1 cellular context compared by ENCODE assay signal in the genomic region with DNA sequence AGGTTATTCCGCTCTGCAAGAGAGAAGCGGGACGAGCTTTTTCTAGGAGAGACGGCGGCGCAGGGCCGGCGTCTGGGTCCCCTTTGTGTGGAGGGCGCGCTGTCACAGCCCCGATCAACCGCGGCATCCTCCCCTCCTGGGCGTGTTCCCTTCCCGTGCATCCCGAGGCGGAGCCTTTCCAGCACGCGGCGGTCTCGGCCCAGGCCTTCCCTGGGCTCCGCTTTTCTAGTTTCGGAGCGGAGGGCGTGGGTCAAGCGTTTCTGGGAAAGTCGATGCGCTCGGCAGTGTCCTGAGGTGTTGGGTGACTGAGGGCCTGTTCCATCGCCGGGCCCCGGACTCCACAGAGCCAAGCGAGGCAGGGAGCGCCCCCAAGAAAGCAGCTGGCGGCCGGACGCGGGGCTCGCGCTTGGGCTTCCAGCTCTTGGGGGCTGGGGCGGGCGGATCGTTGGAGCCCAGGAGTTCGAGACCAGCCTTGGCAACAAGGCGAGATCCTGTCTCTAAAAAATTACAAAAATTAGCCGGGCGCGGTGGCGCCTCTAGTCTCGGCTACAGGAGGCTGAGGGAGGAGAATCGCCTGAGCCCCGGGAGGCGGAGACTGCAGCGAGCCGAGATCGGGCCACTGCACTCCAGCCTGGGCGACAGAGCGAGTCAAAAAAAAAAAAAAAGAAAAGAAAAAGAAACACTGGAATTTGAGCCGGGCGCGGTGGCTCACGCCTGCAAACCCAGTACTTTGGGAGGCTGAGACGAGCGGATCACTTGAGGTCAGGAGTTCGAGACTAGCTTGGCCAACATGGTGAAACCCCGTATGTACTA.
TF ChIP-seq lines count a peak whose summit lies in the region.

No MANE protein-coding gene starts in this region.

TF ChIP-seq in HepG2, 621 proteins besides CTCF, POLR2A, EP300 and RAD21 (continued from another document and continues in another):
- no peak; the same call in 1 of the 2 replicates for TF ChIP-seq ARID4A (CRISPR knock-in tag; IDR thresholded peaks at IDR 0.05; ENCODE audit: borderline replicate concordance)
- TF ChIP-seq NR2F1 (CRISPR knock-in tag; IDR thresholded peaks at IDR 0.05), result no peak
- TF ChIP-seq, protein P1, sequence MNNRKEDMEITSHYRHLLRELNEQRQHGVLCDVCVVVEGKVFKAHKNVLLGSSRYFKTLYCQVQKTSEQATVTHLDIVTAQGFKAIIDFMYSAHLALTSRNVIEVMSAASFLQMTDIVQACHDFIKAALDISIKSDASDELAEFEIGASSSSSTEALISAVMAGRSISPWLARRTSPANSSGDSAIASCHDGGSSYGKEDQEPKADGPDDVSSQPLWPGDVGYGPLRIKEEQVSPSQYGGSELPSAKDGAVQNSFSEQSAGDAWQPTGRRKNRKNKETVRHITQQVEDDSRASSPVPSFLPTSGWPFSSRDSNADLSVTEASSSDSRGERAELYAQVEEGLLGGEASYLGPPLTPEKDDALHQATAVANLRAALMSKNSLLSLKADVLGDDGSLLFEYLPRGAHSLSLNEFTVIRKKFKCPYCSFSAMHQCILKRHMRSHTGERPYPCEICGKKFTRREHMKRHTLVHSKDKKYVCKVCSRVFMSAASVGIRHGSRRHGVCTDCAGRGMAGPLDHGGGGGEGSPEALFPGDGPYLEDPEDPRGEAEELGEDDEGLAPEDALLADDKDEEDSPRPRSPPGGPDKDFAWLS (CRISPR knock-in tag; IDR thresholded peaks at IDR 0.05; ENCODE audit: borderline replicate concordance), result no peak
- 0 out of 2 replicates have a peak, but pooled peaks have one; percentile 8 for TF ChIP-seq ZNF160 (CRISPR knock-in tag; IDR thresholded peaks at IDR 0.05)
- TF ChIP-seq SYNCRIP (IDR thresholded peaks at IDR 0.05; ENCODE audit: insufficient read depth, low read depth, low read length), result no peak
- TF ChIP-seq ZGPAT (CRISPR knock-in tag; IDR thresholded peaks at IDR 0.05), result no peak
- no peak for TF ChIP-seq IKZF5 (CRISPR knock-in tag; IDR thresholded peaks at IDR 0.05)
- no peak for TF ChIP-seq CENPT (CRISPR knock-in tag; IDR thresholded peaks at IDR 0.05; ENCODE audit: low read depth)
- 0 out of 2 replicates have a peak, but pooled peaks have one; percentile 51 for TF ChIP-seq ZNF234 (CRISPR knock-in tag; conservative IDR thresholded peaks at IDR 0.05)
- no peak; the same call in 1 of the 2 replicates for TF ChIP-seq ZNF572 (CRISPR knock-in tag; IDR thresholded peaks at IDR 0.05)
- no peak for TF ChIP-seq NR1H2 (CRISPR knock-in tag; IDR thresholded peaks at IDR 0.05; ENCODE audit: borderline replicate concordance, low read depth)
- TF ChIP-seq HMGA1 (CRISPR knock-in tag; conservative IDR thresholded peaks at IDR 0.05), result no peak
- no peak for TF ChIP-seq SOX5 (CRISPR knock-in tag; IDR thresholded peaks at IDR 0.05; ENCODE audit: borderline replicate concordance)
- no peak for TF ChIP-seq BRD4 (CRISPR knock-in tag; IDR thresholded peaks at IDR 0.05)
- TF ChIP-seq PHB2 (IDR thresholded peaks at IDR 0.05; ENCODE audit: partially characterized antibody), result no peak
- TF ChIP-seq NFE2 (CRISPR knock-in tag; IDR thresholded peaks at IDR 0.05), result no peak
- no peak for TF ChIP-seq TAF15 (IDR thresholded peaks at IDR 0.05; ENCODE audit: low read depth, low read length, poor library complexity, severe bottlenecking)
- TF ChIP-seq ZNF672 (CRISPR knock-in tag; IDR thresholded peaks at IDR 0.05), result no peak
- TF ChIP-seq ZNF264 (CRISPR knock-in tag; IDR thresholded peaks at IDR 0.05), result no peak
- no peak for TF ChIP-seq NR3C1 (CRISPR knock-in tag; IDR thresholded peaks at IDR 0.05)
- TF ChIP-seq ZNF180 (CRISPR knock-in tag; IDR thresholded peaks at IDR 0.05; ENCODE audit: borderline replicate concordance, low read depth), result no peak
- no peak for TF ChIP-seq SMC3 (IDR thresholded peaks at IDR 0.05; ENCODE audit: low read length)
- TF ChIP-seq ESRRA (CRISPR knock-in tag; IDR thresholded peaks at IDR 0.05; ENCODE audit: low read depth), result no peak
- TF ChIP-seq GABPB1 (CRISPR knock-in tag; IDR thresholded peaks at IDR 0.05), result no peak; the same call in 1 of the 2 replicates
- 0 out of 2 replicates have a peak, but pooled peaks have one; percentile 6 for TF ChIP-seq KDM2A (CRISPR knock-in tag; IDR thresholded peaks at IDR 0.05; ENCODE audit: borderline replicate concordance, low read depth)
- TF ChIP-seq REL (CRISPR knock-in tag; conservative IDR thresholded peaks at IDR 0.05), result no peak
- TF ChIP-seq MATR3 (CRISPR knock-in tag; IDR thresholded peaks at IDR 0.05), result no peak
- no peak for TF ChIP-seq ZZZ3 (CRISPR knock-in tag; IDR thresholded peaks at IDR 0.05; ENCODE audit: borderline replicate concordance)
- no peak for TF ChIP-seq ZNF343 (CRISPR knock-in tag; IDR thresholded peaks at IDR 0.05)
- TF ChIP-seq NAIF1 (CRISPR knock-in tag; IDR thresholded peaks at IDR 0.05; ENCODE audit: borderline replicate concordance), result no peak; the same call in 1 of the 2 replicates
- TF ChIP-seq FOXP4 (CRISPR knock-in tag; IDR thresholded peaks at IDR 0.05), result no peak
- TF ChIP-seq GATAD1 (CRISPR knock-in tag; IDR thresholded peaks at IDR 0.05), result peak; percentile 13; the same call in 1 of the 2 replicates
- no peak for TF ChIP-seq BCLAF1 (IDR thresholded peaks at IDR 0.05)
- TF ChIP-seq ZNF207 (IDR thresholded peaks at IDR 0.05; ENCODE audit: borderline replicate concordance), result no peak
- no peak for TF ChIP-seq ZNF580 (CRISPR knock-in tag; IDR thresholded peaks at IDR 0.05; ENCODE audit: borderline replicate concordance, low read depth)
- TF ChIP-seq HOXA7 (CRISPR knock-in tag; IDR thresholded peaks at IDR 0.05), result no peak
- TF ChIP-seq KDM5B (CRISPR knock-in tag; IDR thresholded peaks at IDR 0.05; ENCODE audit: borderline replicate concordance), result no peak
- TF ChIP-seq WIZ (CRISPR knock-in tag; IDR thresholded peaks at IDR 0.05), result no peak
- TF ChIP-seq TBP (CRISPR knock-in tag; IDR thresholded peaks at IDR 0.05), result no peak
- TF ChIP-seq ZNF354B (CRISPR knock-in tag; IDR thresholded peaks at IDR 0.05), result 0 out of 2 replicates have a peak, but pooled peaks have one; percentile 18
- TF ChIP-seq HIVEP1 (CRISPR knock-in tag; IDR thresholded peaks at IDR 0.05), result peak; percentile 46
- no peak for TF ChIP-seq FOXJ3 (CRISPR knock-in tag; IDR thresholded peaks at IDR 0.05; ENCODE audit: borderline replicate concordance)
- TF ChIP-seq, protein P2, sequence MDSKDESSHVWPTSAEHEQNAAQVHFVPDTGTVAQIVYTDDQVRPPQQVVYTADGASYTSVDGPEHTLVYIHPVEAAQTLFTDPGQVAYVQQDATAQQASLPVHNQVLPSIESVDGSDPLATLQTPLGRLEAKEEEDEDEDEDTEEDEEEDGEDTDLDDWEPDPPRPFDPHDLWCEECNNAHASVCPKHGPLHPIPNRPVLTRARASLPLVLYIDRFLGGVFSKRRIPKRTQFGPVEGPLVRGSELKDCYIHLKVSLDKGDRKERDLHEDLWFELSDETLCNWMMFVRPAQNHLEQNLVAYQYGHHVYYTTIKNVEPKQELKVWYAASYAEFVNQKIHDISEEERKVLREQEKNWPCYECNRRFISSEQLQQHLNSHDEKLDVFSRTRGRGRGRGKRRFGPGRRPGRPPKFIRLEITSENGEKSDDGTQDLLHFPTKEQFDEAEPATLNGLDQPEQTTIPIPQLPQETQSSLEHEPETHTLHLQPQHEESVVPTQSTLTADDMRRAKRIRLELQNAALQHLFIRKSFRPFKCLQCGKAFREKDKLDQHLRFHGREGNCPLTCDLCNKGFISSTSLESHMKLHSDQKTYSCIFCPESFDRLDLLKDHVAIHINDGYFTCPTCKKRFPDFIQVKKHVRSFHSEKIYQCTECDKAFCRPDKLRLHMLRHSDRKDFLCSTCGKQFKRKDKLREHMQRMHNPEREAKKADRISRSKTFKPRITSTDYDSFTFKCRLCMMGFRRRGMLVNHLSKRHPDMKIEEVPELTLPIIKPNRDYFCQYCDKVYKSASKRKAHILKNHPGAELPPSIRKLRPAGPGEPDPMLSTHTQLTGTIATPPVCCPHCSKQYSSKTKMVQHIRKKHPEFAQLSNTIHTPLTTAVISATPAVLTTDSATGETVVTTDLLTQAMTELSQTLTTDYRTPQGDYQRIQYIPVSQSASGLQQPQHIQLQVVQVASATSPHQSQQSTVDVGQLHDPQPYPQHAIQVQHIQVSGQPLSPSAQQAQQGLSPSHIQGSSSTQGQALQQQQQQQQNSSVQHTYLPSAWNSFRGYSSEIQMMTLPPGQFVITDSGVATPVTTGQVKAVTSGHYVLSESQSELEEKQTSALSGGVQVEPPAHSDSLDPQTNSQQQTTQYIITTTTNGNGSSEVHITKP (CRISPR knock-in tag; IDR thresholded peaks at IDR 0.05; ENCODE audit: low read depth), result no peak; the same call in 1 of the 2 replicates
- TF ChIP-seq TP53 (CRISPR knock-in tag; conservative IDR thresholded peaks at IDR 0.05), result no peak
